In the genomic region with DNA sequence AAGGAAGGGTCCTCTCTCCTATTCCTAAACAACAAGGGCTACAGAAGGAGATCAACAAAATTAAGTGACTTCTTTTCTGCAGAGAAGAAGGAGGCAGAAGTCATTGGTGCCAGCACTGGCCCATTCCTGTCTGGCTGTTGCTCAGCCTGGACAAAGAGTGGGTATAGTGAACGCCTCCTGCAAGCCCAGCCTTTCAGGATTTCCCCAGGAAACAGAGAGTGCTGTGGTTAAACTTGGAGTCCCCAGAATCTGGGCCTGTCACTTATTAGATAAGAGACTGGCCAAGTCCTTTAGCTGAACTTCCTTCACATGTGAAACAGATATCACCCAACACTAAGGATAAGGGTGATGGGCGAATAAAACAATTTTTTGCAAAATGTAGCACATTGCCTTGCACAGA, we compare ENCODE assay signal across 25 cellular contexts.
"Had no signal": no experiment of that assay in that cellular context is flagged by ENCODE, and none has a peak within 500 bp of the region (broad histone marks: within the 10 kb centered on the region; RNA-seq: fewer than 3 reads in every experiment).

No MANE protein-coding gene starts in this region.

- ATAC-seq: activated CD8-positive, alpha-beta memory T cell treated with anti-CD3 and anti-CD28 coated beads, Interleukin-2, amount 10 ng/mL, durations not matched to agents 7 days and 5 days; activated CD8-positive, alpha-beta T cell treated with anti-CD3 and anti-CD28 coated beads for 36 hours; activated naive CD8-positive, alpha-beta T cell treated with anti-CD3 and anti-CD28 coated beads, Interleukin-2, amount 50 U/mL, for 24 hours; esophagus mucosa; naive thymus-derived CD4-positive, alpha-beta T cell had no signal

- DNase-seq: activated CD4-positive, alpha-beta T cell treated with anti-CD3 and anti-CD28 coated beads, Interleukin-2, amount 10 ng/mL, durations not matched to agents 7 days and 5 days; activated CD4-positive, CD25-positive, alpha-beta regulatory T cell treated with anti-CD3 and anti-CD28 coated beads, Interleukin-2, amount 50 U/mL, for 72 hours; activated CD8-positive, alpha-beta memory T cell treated with anti-CD3 and anti-CD28 coated beads, Interleukin-2, amount 10 ng/mL, durations not matched to agents 7 days and 5 days; activated CD8-positive, alpha-beta T cell treated with anti-CD3 and anti-CD28 coated beads for 36 hours; activated effector memory CD4-positive, alpha-beta T cell treated with anti-CD3 and anti-CD28 coated beads, Interleukin-2, amount 50 U/mL, for 16 hours; activated naive CD8-positive, alpha-beta T cell treated with anti-CD3 and anti-CD28 coated beads, Interleukin-2, amount 50 U/mL, for 24 hours; activated T-cell treated with anti-CD3 and anti-CD28 coated beads for 4 hours; effector CD8-positive, alpha-beta T cell; foreskin melanocyte; hypothalamus; left cardiac atrium; naive thymus-derived CD4-positive, alpha-beta T cell; stimulated activated CD4-positive, alpha-beta T cell treated with anti-CD3 and anti-CD28 coated beads, Interleukin-4, amount 100 ng/mL, for 24 hours; stimulated activated naive CD4-positive, alpha-beta T cell treated with Interleukin-2 at 50 U/mL for 16 hours; T1000; WERI-Rb-1 had no signal

- H3K36me3 Mint-ChIP-seq: activated CD8-positive, alpha-beta memory T cell treated with anti-CD3 and anti-CD28 coated beads, Interleukin-2, amount 10 ng/mL, durations not matched to agents 7 days and 5 days; activated naive CD4-positive, alpha-beta T cell treated with anti-CD3 and anti-CD28 coated beads, Interleukin-2, amount 10 ng/mL, durations not matched to agents 7 days and 5 days; type B pancreatic cell had no signal

- H3K27me3 ChIP-seq: cardiac muscle cell, vagina had no signal

- H3K4me1 Mint-ChIP-seq: activated CD8-positive, alpha-beta memory T cell treated with anti-CD3 and anti-CD28 coated beads, Interleukin-2, amount 10 ng/mL, durations not matched to agents 7 days and 5 days; activated naive CD4-positive, alpha-beta T cell treated with anti-CD3 and anti-CD28 coated beads, Interleukin-2, amount 10 ng/mL, durations not matched to agents 7 days and 5 days; activated naive CD8-positive, alpha-beta T cell treated with anti-CD3 and anti-CD28 coated beads, Interleukin-2, amount 50 U/mL, for 24 hours had no signal

- H3K36me3 ChIP-seq: cardiac muscle cell, thoracic aorta, vagina, WERI-Rb-1 had no signal

- H3K9me3 Mint-ChIP-seq: activated CD4-positive, alpha-beta T cell treated with anti-CD3 and anti-CD28 coated beads, Interleukin-2, amount 10 ng/mL, durations not matched to agents 7 days and 5 days; activated CD8-positive, alpha-beta T cell treated with anti-CD3 and anti-CD28 coated beads for 36 hours; activated naive CD4-positive, alpha-beta T cell treated with anti-CD3 and anti-CD28 coated beads, Interleukin-2, amount 10 ng/mL, durations not matched to agents 7 days and 5 days; activated naive CD8-positive, alpha-beta T cell treated with anti-CD3 and anti-CD28 coated beads, Interleukin-2, amount 50 U/mL, for 24 hours; type B pancreatic cell had no signal

- H3K4me3 Mint-ChIP-seq: activated CD4-positive, alpha-beta T cell treated with anti-CD3 and anti-CD28 coated beads, Interleukin-2, amount 10 ng/mL, durations not matched to agents 7 days and 5 days; activated CD8-positive, alpha-beta memory T cell treated with anti-CD3 and anti-CD28 coated beads, Interleukin-2, amount 10 ng/mL, durations not matched to agents 7 days and 5 days; activated CD8-positive, alpha-beta T cell treated with anti-CD3 and anti-CD28 coated beads for 36 hours; activated naive CD4-positive, alpha-beta T cell treated with anti-CD3 and anti-CD28 coated beads, Interleukin-2, amount 10 ng/mL, durations not matched to agents 7 days and 5 days; activated naive CD8-positive, alpha-beta T cell treated with anti-CD3 and anti-CD28 coated beads, Interleukin-2, amount 50 U/mL, for 24 hours; naive thymus-derived CD4-positive, alpha-beta T cell; T-helper 1 cell treated with Interleukin-12 subunit alpha and Interleukin-12 subunit beta and Interleukin-4 antibody, amounts not matched to agents 30 μg/mL and 1 μg/mL, for 36 hours; type B pancreatic cell had no signal

- H3K27ac ChIP-seq: cardiac muscle cell, thoracic aorta, vagina, WERI-Rb-1 had no signal

- H3K4me1 ChIP-seq: vagina had no signal

- H3K9me3 ChIP-seq: thoracic aorta, vagina had no signal

- H3K4me3 ChIP-seq: cardiac muscle cell, lung, thoracic aorta, vagina had no signal

- H3K27ac Mint-ChIP-seq: activated CD4-positive, alpha-beta T cell treated with anti-CD3 and anti-CD28 coated beads, Interleukin-2, amount 10 ng/mL, durations not matched to agents 7 days and 5 days; activated CD8-positive, alpha-beta memory T cell treated with anti-CD3 and anti-CD28 coated beads, Interleukin-2, amount 10 ng/mL, durations not matched to agents 7 days and 5 days; activated CD8-positive, alpha-beta T cell treated with anti-CD3 and anti-CD28 coated beads for 36 hours; activated naive CD4-positive, alpha-beta T cell treated with anti-CD3 and anti-CD28 coated beads, Interleukin-2, amount 10 ng/mL, durations not matched to agents 7 days and 5 days; activated naive CD8-positive, alpha-beta T cell treated with anti-CD3 and anti-CD28 coated beads, Interleukin-2, amount 50 U/mL, for 24 hours; naive thymus-derived CD4-positive, alpha-beta T cell; progenitor cell of endocrine pancreas; T-helper 1 cell treated with Interleukin-12 subunit alpha and Interleukin-12 subunit beta and Interleukin-4 antibody, amounts not matched to agents 30 μg/mL and 1 μg/mL, for 36 hours had no signal
